Comparison of ENCODE assay signal across 9 cellular contexts in the genomic region with DNA sequence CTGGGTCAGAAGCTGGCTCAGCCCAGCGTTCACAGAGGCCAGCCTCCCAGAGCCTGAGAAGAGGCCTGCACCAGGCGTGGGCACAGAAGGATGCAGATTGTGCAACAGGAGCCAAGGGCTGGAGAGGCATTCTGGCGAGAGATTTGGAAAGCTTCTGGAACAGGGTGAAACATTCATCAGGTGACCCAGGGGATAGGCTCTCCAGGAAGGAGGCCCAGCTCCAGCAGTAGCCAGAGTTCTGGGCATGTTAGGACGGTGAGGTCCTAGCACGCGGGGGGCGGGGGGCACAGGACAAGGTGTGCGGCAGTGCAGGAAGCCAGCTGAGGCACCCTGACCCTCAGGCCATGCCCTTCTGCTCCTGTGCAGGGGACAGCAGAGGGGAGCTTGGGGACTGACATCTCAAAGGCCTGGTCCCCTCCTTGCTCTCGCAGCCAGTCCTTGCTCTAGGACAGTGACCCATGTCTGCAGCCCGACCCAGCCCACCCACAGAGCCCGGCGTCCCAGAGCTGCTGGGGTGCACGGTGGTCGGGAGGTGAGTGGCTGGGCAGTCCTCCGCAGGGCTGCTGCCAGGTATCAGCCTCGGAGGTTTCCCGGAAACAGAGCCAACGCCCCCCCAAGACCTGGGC.
DNase-seq lines count a peak whose midpoint lies in the region; ATAC-seq, FAIRE-seq and TF ChIP-seq lines count a peak whose summit lies in the region.
"Had no signal": no experiment of that assay in that cellular context is flagged by ENCODE, and none has a peak within 500 bp of the region (broad histone marks: within the 10 kb centered on the region; RNA-seq: fewer than 3 reads in every experiment).

No MANE protein-coding gene starts in this region.

- no peak overlapping the region for H3K27ac ChIP-seq in HUES48 (ENCODE audit: low read depth, low read length)
- H3K27ac ChIP-seq in K562 (ENCODE audit: extremely low read depth, low read depth, low read length): no peak overlapping the region
- peak overlapping the region; percentile 88 to 96 (median 96) for H3K27ac ChIP-seq in right lobe of liver
- H3K27ac ChIP-seq in thymus (ENCODE audit: low read depth): peak overlapping the region; percentile 94

- POLR2A ChIA-PET in K562 (lab: Yijun Ruan, JAX): interaction anchor here (0.6 to 0.9 kb wide), 2 partner anchors 10 to 21 kb away, joined by 3 to 4 read pairs; no protein-coding TSS in a partner anchor

- in situ Hi-C loops in K562 (cut with MboI): no loop called here

- CTCF ChIA-PET in K562 (lab: Yijun Ruan, JAX; ENCODE audit: low intra/inter-chr PET ratio): interaction anchor here (0.6 to 1.7 kb wide), 2 partner anchors 221 to 274 kb away, joined by 3 to 11 read pairs; no protein-coding TSS in a partner anchor

- intact Hi-C loops in K562 (cut with micrococcal nuclease) (loop anchor here (1.0 to 5.0 kb wide), 2 partner anchors 220 to 272 kb away; no protein-coding TSS in a partner anchor), right lobe of liver (cut with DNase I) (loop anchor here (10.0 kb wide), 2 partner anchors 60 to 110 kb away; partner anchors contain the start of gene KLF13 (in 1 of the 2))

- H3K9me1 ChIP-seq in K562 (ENCODE audit: control insufficient read depth, insufficient read depth, low read length): no peaks in the 10 kb centered on the region

- WGBS in K562 (ENCODE audit: insufficient coverage, low coverage, missing lambda C conversion rate): 14% methylated on average over 14 of the region's 18 CpGs
- WGBS in right lobe of liver (ENCODE audit: insufficient coverage, low coverage, low lambda C conversion rate, missing lambda C conversion rate): 19% methylated on average over 4 of the region's 18 CpGs
- WGBS in thymus: 60% methylated on average over 18 of the region's 18 CpGs

- no peak overlapping the region for H3K4me2 ChIP-seq in K562 (ENCODE audit: insufficient read depth, low read length)

- H3K4me1 ChIP-seq in HUES48 (ENCODE audit: control insufficient read depth, insufficient read depth, low read length): peaks cover 5% of the 10 kb centered on the region; the same call in 1 of the 2 replicates
- peaks cover 0 to 18% of the 10 kb centered on the region in 2 experiments; a peak in 2 of 5 replicates for H3K4me1 ChIP-seq in K562 (replicated peaks in 1 of 2; ENCODE audit: control insufficient read depth in 2 of 2, insufficient read depth in 2 of 2, low read length in 2 of 2)
- peaks cover 0 to 22% (median 6%) of the 10 kb centered on the region in 4 donors for H3K4me1 ChIP-seq in right lobe of liver
- H3K4me1 ChIP-seq in thymus (ENCODE audit: control insufficient read depth, insufficient read depth, low read length): peaks cover 41% of the 10 kb centered on the region

- no peaks in the 10 kb centered on the region for H3K79me2 ChIP-seq in K562 (ENCODE audit: control insufficient read depth, insufficient read depth, low read length)

- no peaks in the 10 kb centered on the region for H3K36me3 ChIP-seq in HUES48 (ENCODE audit: control insufficient read depth, insufficient read depth, low read length)
- H3K36me3 ChIP-seq in K562 (ENCODE audit: control insufficient read depth, insufficient read depth, low read length): no peaks in the 10 kb centered on the region
- no peaks in the 10 kb centered on the region for H3K36me3 ChIP-seq in right lobe of liver
- no peaks in the 10 kb centered on the region for H3K36me3 ChIP-seq in thymus (ENCODE audit: control insufficient read depth, insufficient read depth)

- H3K27me3 ChIP-seq in HUES48 (ENCODE audit: control insufficient read depth, insufficient read depth, low read length) (0 out of 2 replicates have a peak, but pooled peaks cover 2% of the 10 kb centered on the region), K562 (ENCODE audit: control insufficient read depth in 2 of 2, insufficient read depth in 2 of 2, low read length in 2 of 2) (peaks cover 6 to 26% of the 10 kb centered on the region in 2 experiments), right lobe of liver (no peaks in the 10 kb centered on the region), thymus (ENCODE audit: control insufficient read depth, insufficient read depth) (no peaks in the 10 kb centered on the region)

- FAIRE-seq in K562 (lab: Jason Lieb, UNC): no peak
- FAIRE-seq: islet of Langerhans had no signal

- DNase-seq in CD1c-positive myeloid dendritic cell (ENCODE audit: extremely low spot score) (peak; percentile 68), K562 (ENCODE audit: extremely low read depth in 1 of 4, low spot score in 3 of 4) (no peak), right lobe of liver (peak; percentile 74 to 93 (median 86)), NCI-H774 (lab: John Stamatoyannopoulos, UW) (no peak)
- no peak for DNase-seq in activated CD8-positive, alpha-beta memory T cell treated with anti-CD3 and anti-CD28 coated beads, Interleukin-2, amount 50 U/mL, for 4 hours

- BruUV-seq in K562 (replicated peaks; lab: Mats Ljungman, UMichigan): no TSS peak

- H3K9me3 ChIP-seq in HUES48 (ENCODE audit: control insufficient read depth, insufficient read depth, low read length) (peaks cover 4% of the 10 kb centered on the region; the same call in 1 of the 2 replicates), K562 (replicated peaks; ENCODE audit: control insufficient read depth, insufficient read depth, low read depth, low read length) (no peaks in the 10 kb centered on the region), right lobe of liver (peaks cover 0 to 4% (median 0%) of the 10 kb centered on the region in 4 donors), thymus (ENCODE audit: control insufficient read depth) (no peaks in the 10 kb centered on the region)

- no peak for TF ChIP-seq RAD21 in K562 (CRISPR knock-in tag; conservative IDR thresholded peaks at IDR 0.05 in 1 of 2, IDR thresholded peaks at IDR 0.05 in 1 of 2)

- H3K4me3 ChIP-seq in HUES48 (ENCODE audit: low read depth, low read length): peak overlapping the region; percentile 70
- no peak overlapping the region for H3K4me3 ChIP-seq in K562
- peak overlapping the region; percentile 70 to 76 (median 72) for H3K4me3 ChIP-seq in right lobe of liver
- H3K4me3 ChIP-seq in thymus (ENCODE audit: low read length): peak overlapping the region; percentile 58

- H2AFZ ChIP-seq in K562 (ENCODE audit: low read depth, low read length): no peak overlapping the region

- ATAC-seq in K562: peak; percentile 15; the same call in 2 of the 3 replicates
- peak; percentile 57 to 71 (median 64) for ATAC-seq in right lobe of liver
- ATAC-seq in GM21381 (IDR thresholded peaks at IDR 0.05; ENCODE audit: unreplicated experiment): no peak

- H3K9ac ChIP-seq in HUES48 (ENCODE audit: low read depth, low read length) (no peak overlapping the region), K562 (ENCODE audit: insufficient read depth in 1 of 2, low read depth in 2 of 2, low read length in 2 of 2) (no peak overlapping the region; a peak in 1 of 4 replicates)

- TF ChIP-seq CTCF in K562 (IDR thresholded peaks at IDR 0.05 in 2 of 3, conservative IDR thresholded peaks at IDR 0.05 in 1 of 3; ENCODE audit: insufficient read depth in 2 of 3, low read depth in 1 of 3, low read length in 3 of 3): no peak
- no peak for TF ChIP-seq CTCF in right lobe of liver (IDR thresholded peaks at IDR 0.05)

- TF ChIP-seq EP300 in K562 (IDR thresholded peaks at IDR 0.05; ENCODE audit: low read length): no peak

- TF ChIP-seq POLR2A in K562 (conservative IDR thresholded peaks at IDR 0.05) (no peak), right lobe of liver (IDR thresholded peaks at IDR 0.05) (peak; percentile 67)

- peaks cover 4% of the 10 kb centered on the region for H4K20me1 ChIP-seq in K562 (replicated peaks; ENCODE audit: control insufficient read depth, insufficient read depth, low read length)

TF ChIP-seq in K562, 482 proteins besides CTCF, POLR2A, EP300 and RAD21 (continues in another document):
- TF ChIP-seq, protein P1, sequence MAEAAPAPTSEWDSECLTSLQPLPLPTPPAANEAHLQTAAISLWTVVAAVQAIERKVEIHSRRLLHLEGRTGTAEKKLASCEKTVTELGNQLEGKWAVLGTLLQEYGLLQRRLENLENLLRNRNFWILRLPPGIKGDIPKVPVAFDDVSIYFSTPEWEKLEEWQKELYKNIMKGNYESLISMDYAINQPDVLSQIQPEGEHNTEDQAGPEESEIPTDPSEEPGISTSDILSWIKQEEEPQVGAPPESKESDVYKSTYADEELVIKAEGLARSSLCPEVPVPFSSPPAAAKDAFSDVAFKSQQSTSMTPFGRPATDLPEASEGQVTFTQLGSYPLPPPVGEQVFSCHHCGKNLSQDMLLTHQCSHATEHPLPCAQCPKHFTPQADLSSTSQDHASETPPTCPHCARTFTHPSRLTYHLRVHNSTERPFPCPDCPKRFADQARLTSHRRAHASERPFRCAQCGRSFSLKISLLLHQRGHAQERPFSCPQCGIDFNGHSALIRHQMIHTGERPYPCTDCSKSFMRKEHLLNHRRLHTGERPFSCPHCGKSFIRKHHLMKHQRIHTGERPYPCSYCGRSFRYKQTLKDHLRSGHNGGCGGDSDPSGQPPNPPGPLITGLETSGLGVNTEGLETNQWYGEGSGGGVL (CRISPR knock-in tag; IDR thresholded peaks at IDR 0.05): no peak
- TF ChIP-seq ZNF79 (CRISPR knock-in tag; IDR thresholded peaks at IDR 0.05; ENCODE audit: low read depth) (no peak), ZNF551 (CRISPR knock-in tag; IDR thresholded peaks at IDR 0.05) (no peak), MITF (IDR thresholded peaks at IDR 0.05) (no peak), NRF1 (conservative IDR thresholded peaks at IDR 0.05 in 1 of 2, IDR thresholded peaks at IDR 0.05 in 1 of 2) (no peak), TEAD2 (tag; IDR thresholded peaks at IDR 0.05) (no peak), SMAD4 (CRISPR knock-in tag; conservative IDR thresholded peaks at IDR 0.05) (no peak), ELF2 (CRISPR knock-in tag; IDR thresholded peaks at IDR 0.05) (no peak), L3MBTL2 (IDR thresholded peaks at IDR 0.05) (no peak), BACH1 (tag; IDR thresholded peaks at IDR 0.05) (no peak)

Comparison
In these comparisons a context has a peak if more than half of its experiments do, and no peak if none do; other contexts are left out.
1. DNase-seq: peak in CD1c-positive myeloid dendritic cell (single experiment) and right lobe of liver (3 of 3); none in K562 (0 of 4), NCI-H774 (single experiment) and activated CD8-positive, alpha-beta memory T cell treated with anti-CD3 and anti-CD28 coated beads, Interleukin-2, amount 50 U/mL, for 4 hours (single experiment).
2. H3K27ac ChIP-seq: peak in right lobe of liver (3 of 3) and thymus (single experiment); none in HUES48 (single experiment) and K562 (single experiment).